34 cellular contexts compared by ENCODE assay signal in the genomic region with DNA sequence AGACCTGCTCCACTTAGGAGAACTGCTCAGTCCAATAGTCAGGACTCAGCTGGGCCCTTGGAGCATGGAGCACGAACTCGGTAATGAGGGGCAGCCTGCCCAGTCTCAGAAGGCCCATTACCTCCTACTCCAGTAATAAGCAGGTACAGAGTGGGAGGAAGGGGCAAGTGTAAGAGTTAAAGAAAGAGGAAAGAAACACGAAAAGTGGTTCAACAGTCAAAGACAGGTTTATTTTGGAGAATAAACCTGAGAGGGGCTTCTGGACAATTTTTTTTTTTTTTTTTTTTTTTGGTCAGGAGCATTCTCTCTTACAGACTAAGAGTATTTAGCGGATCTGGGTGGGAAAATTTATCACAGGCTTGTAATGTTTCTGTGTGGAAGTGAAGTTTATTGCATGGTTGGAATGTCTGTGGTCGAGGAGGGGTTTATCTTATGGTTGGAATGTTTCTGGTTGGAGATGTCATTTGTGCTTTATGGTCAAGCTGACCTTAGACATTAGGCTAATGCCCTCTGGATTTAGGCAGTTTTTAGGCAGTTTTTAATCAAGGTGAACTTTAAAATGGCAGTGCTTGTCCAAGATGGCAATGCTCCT.
"Had no signal": no experiment of that assay in that cellular context is flagged by ENCODE, and none has a peak within 500 bp of the region (broad histone marks: within the 10 kb centered on the region; RNA-seq: fewer than 3 reads in every experiment).

No MANE protein-coding gene starts in this region.

- H3K36me3 ChIP-seq: ascending aorta, cardiac muscle cell, Peyer's patch had no signal

- H3K4me1 ChIP-seq: ascending aorta, Peyer's patch had no signal

- ATAC-seq: PC-3, Right ventricle myocardium inferior had no signal

- H3K27ac ChIP-seq: ascending aorta, cardiac muscle cell, RWPE1, VCaP had no signal

- H3K9me3 ChIP-seq: Peyer's patch had no signal

- DNase-seq: activated B cell treated with CpG ODN at 0.5 μM for 24 hours; activated CD4-positive, alpha-beta memory T cell treated with anti-CD3 and anti-CD28 coated beads for 36 hours; activated CD4-positive, alpha-beta T cell treated with anti-CD3 and anti-CD28 coated beads for 4 hours; activated CD4-positive, alpha-beta T cell treated with anti-CD3 and anti-CD28 coated beads, Interleukin-2, amount 50 U/mL, for 1 hour; activated CD4-positive, CD25-positive, alpha-beta regulatory T cell treated with anti-CD3 and anti-CD28 coated beads, Interleukin-2, amount 50 U/mL, for 72 hours; activated CD8-positive, alpha-beta memory T cell treated with anti-CD3 and anti-CD28 coated beads, Interleukin-2, amount 50 U/mL, for 48 hours; activated effector memory CD4-positive, alpha-beta T cell treated with anti-CD3 and anti-CD28 coated beads, Interleukin-2, amount 50 U/mL, for 16 hours; activated naive CD4-positive, alpha-beta T cell; activated naive CD4-positive, alpha-beta T cell treated with anti-CD3 and anti-CD28 coated beads, Interleukin-2, amount 50 U/mL, for 16 hours; activated naive CD8-positive, alpha-beta T cell treated with anti-CD3 and anti-CD28 coated beads for 36 hours; activated T-cell treated with anti-CD3 and anti-CD28 coated beads, Interleukin-2, amount 50 U/mL, for 48 hours; amygdala; NCI-H1105; NCI-H1417 treated with DMSO at 0.1 percent for 48 hours; NCI-H187 treated with DMSO at 0.1 percent for 48 hours; NCI-H2081; NCI-H2171 treated with DMSO at 0.1 percent for 48 hours; NCI-H2227 treated with DMSO at 0.1 percent for 48 hours; NCI-H446 treated with DMSO at 0.1 percent for 48 hours; NCI-H524; NCI-H748 treated with DMSO at 0.1 percent for 48 hours; NK-92 treated with Interleukin-12 subunit alpha and Interleukin-12 subunit beta, amount 100 ng/mL, for 24 hours; PC-3; Peyer's patch; SIG-M5; SW 1271; T-helper 1 cell; T-helper 2 cell; T-helper 9 cell had no signal

- H3K4me3 ChIP-seq: ascending aorta, cardiac muscle cell, Peyer's patch had no signal
